ENCODE assay signal across 1 cellular context in genomic region chr5:179237770-179238627, GRCh38.
TF ChIP-seq lines count a peak whose summit lies in the region.

No MANE protein-coding gene starts in this region.

TF ChIP-seq in HepG2, 621 proteins besides CTCF, POLR2A, EP300 and RAD21:
- TF ChIP-seq ZNF407 (CRISPR knock-in tag; IDR thresholded peaks at IDR 0.05; ENCODE audit: not compliant biosample characterization) = no peak
- no peak for TF ChIP-seq FOSL2 (CRISPR knock-in tag; IDR thresholded peaks at IDR 0.05)
- no peak for TF ChIP-seq RFXANK (CRISPR knock-in tag; IDR thresholded peaks at IDR 0.05)
- no peak for TF ChIP-seq SNRNP70 (IDR thresholded peaks at IDR 0.05; ENCODE audit: low read depth, low read length)
- TF ChIP-seq RERE (CRISPR knock-in tag; IDR thresholded peaks at IDR 0.05; ENCODE audit: low read depth) = no peak
- no peak for TF ChIP-seq KDM5A (IDR thresholded peaks at IDR 0.05; ENCODE audit: borderline replicate concordance, low read length)
- no peak for TF ChIP-seq ZNF512 (CRISPR knock-in tag; IDR thresholded peaks at IDR 0.05)
- TF ChIP-seq NR2F6 (IDR thresholded peaks at IDR 0.05) = no peak
- no peak for TF ChIP-seq NR2F6 (CRISPR knock-in tag; IDR thresholded peaks at IDR 0.05)
- TF ChIP-seq ZUFSP (CRISPR knock-in tag; IDR thresholded peaks at IDR 0.05; ENCODE audit: borderline replicate concordance) = no peak
- no peak for TF ChIP-seq FLYWCH1 (CRISPR knock-in tag; IDR thresholded peaks at IDR 0.05)
- no peak for TF ChIP-seq ZNF839 (CRISPR knock-in tag; IDR thresholded peaks at IDR 0.05; ENCODE audit: borderline replicate concordance)
- TF ChIP-seq KDM5B (CRISPR knock-in tag; IDR thresholded peaks at IDR 0.05; ENCODE audit: borderline replicate concordance) = no peak
- no peak for TF ChIP-seq TIGD3 (CRISPR knock-in tag; IDR thresholded peaks at IDR 0.05; ENCODE audit: borderline replicate concordance)
- TF ChIP-seq ZNF777 (CRISPR knock-in tag; IDR thresholded peaks at IDR 0.05) = no peak
- no peak for TF ChIP-seq SNAI1 (CRISPR knock-in tag; IDR thresholded peaks at IDR 0.05; ENCODE audit: borderline replicate concordance)
- TF ChIP-seq ETS1 (CRISPR knock-in tag; IDR thresholded peaks at IDR 0.05) = no peak
- no peak for TF ChIP-seq SOX5 (CRISPR knock-in tag; IDR thresholded peaks at IDR 0.05; ENCODE audit: borderline replicate concordance)
- no peak for TF ChIP-seq ZHX1 (CRISPR knock-in tag; IDR thresholded peaks at IDR 0.05; ENCODE audit: low read depth)
